24 cellular contexts compared by ENCODE assay signal in the genomic region with DNA sequence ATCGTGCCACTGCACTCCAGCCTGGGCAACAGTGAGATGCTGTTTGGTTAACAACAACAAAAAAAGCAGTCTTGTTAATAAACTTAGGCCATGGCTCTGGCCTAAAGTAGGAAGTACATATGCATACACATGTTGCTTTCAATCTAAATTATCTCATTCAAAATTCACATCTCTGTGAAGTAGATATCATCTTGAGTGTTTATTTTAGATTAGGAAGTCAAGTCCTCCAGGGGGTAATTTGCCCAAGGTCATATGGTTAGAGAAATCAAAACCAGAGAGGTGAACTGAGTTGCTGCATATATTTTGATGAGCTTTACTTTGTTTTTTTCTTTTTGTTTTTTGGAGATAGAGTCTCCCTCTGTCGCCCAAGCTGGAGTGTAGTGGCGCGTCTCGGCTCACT.
"Had no signal": no experiment of that assay in that cellular context is flagged by ENCODE, and none has a peak within 500 bp of the region (broad histone marks: within the 10 kb centered on the region; RNA-seq: fewer than 3 reads in every experiment).

No MANE protein-coding gene starts in this region.

- H3K9me3 Mint-ChIP-seq: activated B cell treated with CpG ODN at 0.5 μM for 24 hours; activated CD4-positive, alpha-beta memory T cell treated with anti-CD3 and anti-CD28 coated beads for 36 hours; activated naive CD8-positive, alpha-beta T cell treated with anti-CD3 and anti-CD28 coated beads, Interleukin-2, amount 10 ng/mL, durations not matched to agents 7 days and 5 days; activated T-helper 2 cell treated with anti-CD3 and anti-CD28 coated beads, Interferon-gamma antibody, Interleukin-2, Interleukin-4, amounts not matched to agents 10 μg/mL and 5 μg/mL and 100 μg/mL, durations not matched to agents 14 hours and 24 hours and 36 hours; immature natural killer cell; nephron had no signal

- DNase-seq: activated B cell treated with CpG ODN at 0.5 μM for 24 hours; activated CD4-positive, alpha-beta memory T cell treated with anti-CD3 and anti-CD28 coated beads for 36 hours; activated CD4-positive, alpha-beta T cell treated with anti-CD3 and anti-CD28 coated beads for 4 hours; activated naive CD4-positive, alpha-beta T cell treated with Interleukin-2 at 50 U/mL for 16 hours; activated naive CD8-positive, alpha-beta T cell treated with anti-CD3 and anti-CD28 coated beads, Interleukin-2, amount 10 ng/mL, durations not matched to agents 7 days and 5 days; activated T-cell treated with anti-CD3 and anti-CD28 coated beads for 4 hours; amygdala; dermis blood vessel endothelial cell; effector memory CD4-positive, alpha-beta T cell; heart right ventricle; kidney glomerular epithelial cell; left ventricle myocardium inferior; midbrain; occipital lobe; retina; stimulated activated CD4-positive, alpha-beta T cell treated with anti-CD3 and anti-CD28 coated beads, Interleukin-12 subunit alpha, Interleukin-12 subunit beta, amount 100 ng/mL, for 4 hours; stimulated activated CD4-positive, alpha-beta T cell treated with anti-CD3 and anti-CD28 coated beads, Interleukin-1b, Interleukin-23, amount 100 ng/mL, for 48 hours; stimulated activated CD8-positive, alpha-beta memory T cell treated with anti-CD3 and anti-CD28 coated beads, Interleukin-4, amount 100 ng/mL, for 48 hours; stimulated activated naive CD4-positive, alpha-beta T cell treated with Interleukin-2 at 50 U/mL for 16 hours had no signal

- ATAC-seq: heart right ventricle had no signal

- H3K27ac Mint-ChIP-seq: activated B cell treated with CpG ODN at 0.5 μM for 24 hours; activated CD4-positive, alpha-beta memory T cell treated with anti-CD3 and anti-CD28 coated beads for 36 hours; activated naive CD8-positive, alpha-beta T cell treated with anti-CD3 and anti-CD28 coated beads, Interleukin-2, amount 10 ng/mL, durations not matched to agents 7 days and 5 days; activated T-helper 2 cell treated with anti-CD3 and anti-CD28 coated beads, Interferon-gamma antibody, Interleukin-2, Interleukin-4, amounts not matched to agents 10 μg/mL and 5 μg/mL and 100 μg/mL, durations not matched to agents 14 hours and 24 hours and 36 hours; nephron had no signal

- H3K4me3 Mint-ChIP-seq: activated B cell treated with CpG ODN at 0.5 μM for 24 hours; activated CD4-positive, alpha-beta memory T cell treated with anti-CD3 and anti-CD28 coated beads for 36 hours; activated naive CD8-positive, alpha-beta T cell treated with anti-CD3 and anti-CD28 coated beads, Interleukin-2, amount 10 ng/mL, durations not matched to agents 7 days and 5 days; nephron had no signal

- FAIRE-seq: endothelial cell of umbilical vein, urothelium cell line had no signal

- H3K27me3 Mint-ChIP-seq: activated B cell treated with CpG ODN at 0.5 μM for 24 hours; activated CD4-positive, alpha-beta memory T cell treated with anti-CD3 and anti-CD28 coated beads for 36 hours; activated naive CD8-positive, alpha-beta T cell treated with anti-CD3 and anti-CD28 coated beads, Interleukin-2, amount 10 ng/mL, durations not matched to agents 7 days and 5 days had no signal
